In genomic region chrX:65723706-65724105, GRCh38 we compare ENCODE assay signal across 8 cellular contexts. TPM values are rescaled to one million over a fixed set of nuclear protein-coding genes. Genes with fewer than 3 reads are reported as not detected.
DNase-seq lines count a peak whose midpoint lies in the region; ATAC-seq lines count a peak whose summit lies in the region.

No MANE protein-coding gene starts in this region.

- peaks cover 47% of the 10 kb centered on the region for H3K4me1 Mint-ChIP-seq in activated T-helper 17 cell treated with anti-CD3 and anti-CD28 coated beads, Interleukin-2, amount 50 U/mL, for 72 hours

- H3K36me3 Mint-ChIP-seq in activated T-helper 17 cell treated with anti-CD3 and anti-CD28 coated beads, Interleukin-2, amount 50 U/mL, for 72 hours (ENCODE audit: low read depth): peaks cover 95% of the 10 kb centered on the region

- ATAC-seq in HG03066 (IDR thresholded peaks at IDR 0.05; ENCODE audit: low read depth, unreplicated experiment): peak; percentile 76
- peak; percentile 88 for ATAC-seq in activated T-helper 17 cell treated with anti-CD3 and anti-CD28 coated beads, Interleukin-2, amount 50 U/mL, for 72 hours (replicated peaks)

- no peaks in the 10 kb centered on the region for H3K27me3 Mint-ChIP-seq in activated T-helper 17 cell treated with anti-CD3 and anti-CD28 coated beads, Interleukin-2, amount 50 U/mL, for 72 hours

- peak overlapping the region; percentile 51 for H3K4me3 Mint-ChIP-seq in activated T-helper 17 cell treated with anti-CD3 and anti-CD28 coated beads, Interleukin-2, amount 50 U/mL, for 72 hours

- peak overlapping the region; percentile 85 for H3K27ac Mint-ChIP-seq in activated T-helper 17 cell treated with anti-CD3 and anti-CD28 coated beads, Interleukin-2, amount 50 U/mL, for 72 hours

- H3K9me3 Mint-ChIP-seq in activated T-helper 17 cell treated with anti-CD3 and anti-CD28 coated beads, Interleukin-2, amount 50 U/mL, for 72 hours: no peaks in the 10 kb centered on the region

- DNase-seq in activated CD8-positive, alpha-beta memory T cell treated with anti-CD3 and anti-CD28 coated beads, Interleukin-2, amount 50 U/mL, for 4 hours: peak; percentile 24
- DNase-seq in activated CD8-positive, alpha-beta memory T cell treated with anti-CD3 and anti-CD28 coated beads, Interleukin-2, amount 50 U/mL, for 48 hours: no peak
- peak; percentile 15 for DNase-seq in stimulated activated CD4-positive, alpha-beta T cell treated with anti-CD3 and anti-CD28 coated beads, Interleukin-4, amount 100 ng/mL, for 1 hour
- DNase-seq in ureter (ENCODE audit: low spot score) (no peak), putamen (ENCODE audit: low spot score) (no peak)
- DNase-seq in effector CD8-positive, alpha-beta T cell (lab: John Stamatoyannopoulos, UW): no peak

RNA-seq across cellular contexts. Expression of gene MSN, which starts 56.3 kb away (rescaled TPM):
- 100 to 1,000 TPM; 436 to 440 TPM for total RNA-seq in activated T-helper 17 cell treated with anti-CD3 and anti-CD28 coated beads, Interleukin-2, amount 50 U/mL, for 72 hours
- 134 TPM for total RNA-seq in ureter

Comparison
In these comparisons a context has a peak if more than half of its experiments do, and no peak if none do; other contexts are left out.
1. DNase-seq: peak in activated CD8-positive, alpha-beta memory T cell treated with anti-CD3 and anti-CD28 coated beads, Interleukin-2, amount 50 U/mL, for 4 hours (single experiment) and stimulated activated CD4-positive, alpha-beta T cell treated with anti-CD3 and anti-CD28 coated beads, Interleukin-4, amount 100 ng/mL, for 1 hour (single experiment); none in activated CD8-positive, alpha-beta memory T cell treated with anti-CD3 and anti-CD28 coated beads, Interleukin-2, amount 50 U/mL, for 48 hours (single experiment), ureter (single experiment), effector CD8-positive, alpha-beta T cell (single experiment) and putamen (single experiment).